ENCODE assay signal across 13 cellular contexts in the genomic region with DNA sequence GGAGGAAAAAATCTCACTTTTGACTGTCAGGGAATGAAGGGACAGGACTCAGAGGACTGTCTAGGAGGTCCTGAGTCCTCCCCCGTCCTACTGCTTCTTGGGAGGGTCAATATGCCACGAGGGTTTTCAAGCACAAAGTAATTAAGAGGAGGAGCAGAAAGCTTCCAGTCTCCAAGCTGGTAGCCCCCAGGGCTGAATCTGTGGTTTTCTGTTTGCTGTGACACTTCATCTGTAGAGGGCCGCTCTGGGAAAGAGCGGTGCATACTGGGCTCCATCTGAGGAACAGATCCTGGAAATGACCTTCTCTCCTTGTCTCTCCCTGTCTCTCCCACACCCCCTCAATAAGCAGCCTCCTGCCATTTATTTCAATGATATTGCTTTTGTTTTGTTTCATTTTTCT.
"Had no signal": no experiment of that assay in that cellular context is flagged by ENCODE, and none has a peak within 500 bp of the region (broad histone marks: within the 10 kb centered on the region; RNA-seq: fewer than 3 reads in every experiment).

No MANE protein-coding gene starts in this region.

- H3K9me3 ChIP-seq: breast epithelium, sigmoid colon, tibial nerve had no signal

- H3K9me3 Mint-ChIP-seq: activated CD4-positive, alpha-beta memory T cell treated with anti-CD3 and anti-CD28 coated beads for 36 hours; activated naive CD8-positive, alpha-beta T cell treated with anti-CD3 and anti-CD28 coated beads for 36 hours; activated T-cell treated with anti-CD3 and anti-CD28 coated beads, Interleukin-2, amount 50 U/mL, for 4 hours; nephron; T-helper 2 cell treated with Interferon-gamma antibody and Interleukin-4, amounts not matched to agents 5 μg/mL and 100 μg/mL, for 36 hours had no signal

- DNase-seq: activated CD4-positive, CD25-positive, alpha-beta regulatory T cell treated with anti-CD3 and anti-CD28 coated beads, Interleukin-2, amount 50 U/mL, for 72 hours; activated gamma-delta T cell treated with Interleukin-2 at 50 U/mL for 16 hours; activated naive CD8-positive, alpha-beta T cell treated with anti-CD3 and anti-CD28 coated beads for 36 hours; activated T-cell treated with anti-CD3 and anti-CD28 coated beads, Interleukin-2, amount 50 U/mL, for 4 hours; anterior cingulate cortex; stimulated activated CD4-positive, alpha-beta T cell treated with anti-CD3 and anti-CD28 coated beads, Interleukin-2, amount 100 ng/mL, for 24 hours; stimulated activated naive B cell treated with anti-CD40 and anti-IgM and Interleukin-4, amounts not matched to agents 10 μg/mL and 1 μg/mL and 100 μg/mL, for 72 hours had no signal

- H3K4me1 ChIP-seq: breast epithelium, sigmoid colon had no signal

- H3K36me3 ChIP-seq: breast epithelium, sigmoid colon, tibial nerve had no signal

- H3K27ac ChIP-seq: breast epithelium, sigmoid colon, tibial nerve had no signal

- H3K27ac Mint-ChIP-seq: activated CD4-positive, alpha-beta memory T cell treated with anti-CD3 and anti-CD28 coated beads for 36 hours; activated naive CD8-positive, alpha-beta T cell treated with anti-CD3 and anti-CD28 coated beads for 36 hours; nephron; stimulated activated naive B cell treated with anti-CD40 and anti-IgM and Interleukin-4, amounts not matched to agents 10 μg/mL and 1 μg/mL and 100 μg/mL, for 72 hours; T-helper 2 cell treated with Interferon-gamma antibody and Interleukin-4, amounts not matched to agents 5 μg/mL and 100 μg/mL, for 36 hours had no signal

- H3K27me3 Mint-ChIP-seq: activated CD4-positive, alpha-beta memory T cell treated with anti-CD3 and anti-CD28 coated beads for 36 hours had no signal

- H3K36me3 Mint-ChIP-seq: activated CD4-positive, alpha-beta memory T cell treated with anti-CD3 and anti-CD28 coated beads for 36 hours; activated naive CD8-positive, alpha-beta T cell treated with anti-CD3 and anti-CD28 coated beads for 36 hours; stimulated activated naive B cell treated with anti-CD40 and anti-IgM and Interleukin-4, amounts not matched to agents 10 μg/mL and 1 μg/mL and 100 μg/mL, for 72 hours had no signal

- H3K4me1 Mint-ChIP-seq: stimulated activated naive B cell treated with anti-CD40 and anti-IgM and Interleukin-4, amounts not matched to agents 10 μg/mL and 1 μg/mL and 100 μg/mL, for 72 hours had no signal

- H3K27me3 ChIP-seq: breast epithelium had no signal

- H3K4me3 Mint-ChIP-seq: activated CD4-positive, alpha-beta memory T cell treated with anti-CD3 and anti-CD28 coated beads for 36 hours; activated naive CD8-positive, alpha-beta T cell treated with anti-CD3 and anti-CD28 coated beads for 36 hours; activated T-cell treated with anti-CD3 and anti-CD28 coated beads, Interleukin-2, amount 50 U/mL, for 4 hours; nephron; stimulated activated naive B cell treated with anti-CD40 and anti-IgM and Interleukin-4, amounts not matched to agents 10 μg/mL and 1 μg/mL and 100 μg/mL, for 72 hours; T-helper 2 cell treated with Interferon-gamma antibody and Interleukin-4, amounts not matched to agents 5 μg/mL and 100 μg/mL, for 36 hours had no signal

- ATAC-seq: activated T-cell treated with anti-CD3 and anti-CD28 coated beads, Interleukin-2, amount 50 U/mL, for 4 hours; stimulated activated naive B cell treated with anti-CD40 and anti-IgM and Interleukin-4, amounts not matched to agents 10 μg/mL and 1 μg/mL and 100 μg/mL, for 72 hours had no signal

- H3K4me3 ChIP-seq: breast epithelium, sigmoid colon, tibial nerve had no signal
